ENCODE assay signal across 4 cellular contexts in genomic region chr17:64775701-64776570, GRCh38.
TF ChIP-seq lines count a peak whose summit lies in the region.

No MANE protein-coding gene starts in this region.

TF ChIP-seq in SK-N-SH, 30 proteins besides CTCF, POLR2A, EP300 and RAD21:
- TF ChIP-seq ZBTB33 (IDR thresholded peaks at IDR 0.05; ENCODE audit: borderline replicate concordance, low read depth) (no peak), ELF1 (IDR thresholded peaks at IDR 0.05) (no peak), GABPA (IDR thresholded peaks at IDR 0.05; ENCODE audit: low read depth) (no peak), NRF1 (IDR thresholded peaks at IDR 0.05; ENCODE audit: low read depth, low read length) (no peak), JUND (IDR thresholded peaks at IDR 0.05) (no peak), POLR2AphosphoS5 (IDR thresholded peaks at IDR 0.05; ENCODE audit: low read depth, low read length) (no peak), MAX (IDR thresholded peaks at IDR 0.05; ENCODE audit: low read depth) (no peak), GATA2 (CRISPR knock-in tag; IDR thresholded peaks at IDR 0.05) (no peak), PBX3 (IDR thresholded peaks at IDR 0.05) (no peak), USF2 (IDR thresholded peaks at IDR 0.05; ENCODE audit: borderline replicate concordance, low read depth, low read length) (no peak), SMC3 (IDR thresholded peaks at IDR 0.05; ENCODE audit: low read depth, low read length) (no peak), FOXM1 (IDR thresholded peaks at IDR 0.05; ENCODE audit: low read depth) (no peak), MEF2A (IDR thresholded peaks at IDR 0.05; ENCODE audit: borderline replicate concordance, low read depth) (no peak)
TF ChIP-seq in SK-N-SH: peak in this region for 0.

TF ChIP-seq in SK-N-SH treated with all-trans-retinoic acid at 6 μM for 48 hours, 23 proteins besides CTCF, POLR2A, EP300 and RAD21 (continues in another document):
- no peak for TF ChIP-seq ZNF70 (CRISPR knock-in tag; IDR thresholded peaks at IDR 0.05)
- TF ChIP-seq ARNTL (CRISPR knock-in tag; IDR thresholded peaks at IDR 0.05; ENCODE audit: borderline replicate concordance, low read depth) = no peak
- no peak for TF ChIP-seq ZFP30 (CRISPR knock-in tag; IDR thresholded peaks at IDR 0.05)
- TF ChIP-seq CREB5 (CRISPR knock-in tag; IDR thresholded peaks at IDR 0.05; ENCODE audit: low read depth) = no peak
- TF ChIP-seq ZNF8 (CRISPR knock-in tag; IDR thresholded peaks at IDR 0.05) = no peak
- no peak for TF ChIP-seq PATZ1 (CRISPR knock-in tag; IDR thresholded peaks at IDR 0.05; ENCODE audit: borderline replicate concordance)
- no peak for TF ChIP-seq CSDC2 (CRISPR knock-in tag; IDR thresholded peaks at IDR 0.05)
- TF ChIP-seq TCF4 (CRISPR knock-in tag; IDR thresholded peaks at IDR 0.05; ENCODE audit: borderline replicate concordance) = no peak
- TF ChIP-seq TSHZ2 (CRISPR knock-in tag; IDR thresholded peaks at IDR 0.05) = no peak
- TF ChIP-seq ZC3H10 (CRISPR knock-in tag; IDR thresholded peaks at IDR 0.05) = no peak
- no peak for TF ChIP-seq TOX (CRISPR knock-in tag; IDR thresholded peaks at IDR 0.05; ENCODE audit: borderline replicate concordance)

TF ChIP-seq in IMR-90, 13 proteins besides CTCF, POLR2A, EP300 and RAD21:
- TF ChIP-seq ELK1 (IDR thresholded peaks at IDR 0.05; ENCODE audit: borderline replicate concordance, low read depth, low read length) (no peak), CHD1 (IDR thresholded peaks at IDR 0.05; ENCODE audit: low read depth, low read length) (no peak), NFE2L2 (IDR thresholded peaks at IDR 0.05; ENCODE audit: low read depth, low read length) (no peak), MXI1 (IDR thresholded peaks at IDR 0.05; ENCODE audit: borderline replicate concordance, low read depth, low read length) (no peak), MAFK (IDR thresholded peaks at IDR 0.05; ENCODE audit: low read depth, low read length) (no peak), USF2 (IDR thresholded peaks at IDR 0.05; ENCODE audit: low read depth, low read length) (no peak), SMC3 (IDR thresholded peaks at IDR 0.05; ENCODE audit: low read depth, low read length) (no peak), RCOR1 (IDR thresholded peaks at IDR 0.05; ENCODE audit: insufficient replicate concordance, low read length) (no peak), RFX5 (IDR thresholded peaks at IDR 0.05; ENCODE audit: low read depth, low read length) (no peak), FOS (IDR thresholded peaks at IDR 0.05; ENCODE audit: low read depth, low read length) (no peak), MAZ (IDR thresholded peaks at IDR 0.05; ENCODE audit: borderline replicate concordance, low read depth, low read length) (no peak), BHLHE40 (IDR thresholded peaks at IDR 0.05; ENCODE audit: low read depth, low read length) (no peak), CEBPB (IDR thresholded peaks at IDR 0.05; ENCODE audit: low read depth, low read length) (no peak)

TF ChIP-seq in endothelial cell of umbilical vein, 7 proteins besides CTCF, POLR2A, EP300 and RAD21:
- TF ChIP-seq EZH2 (IDR thresholded peaks at IDR 0.05; ENCODE audit: borderline replicate concordance, low read depth, low read length, severe bottlenecking) (no peak), GATA2 (IDR thresholded peaks at IDR 0.05; ENCODE audit: insufficient read depth, insufficient read length, low read depth, low read length) (no peak), MYC (IDR thresholded peaks at IDR 0.05; ENCODE audit: low read depth, low read length) (no peak), MAX (IDR thresholded peaks at IDR 0.05; ENCODE audit: insufficient read depth, insufficient read length) (no peak), JUN (IDR thresholded peaks at IDR 0.05; ENCODE audit: borderline replicate concordance, insufficient read depth, insufficient read length, low read depth) (no peak), POLR2AphosphoS5 (IDR thresholded peaks at IDR 0.05; ENCODE audit: insufficient read depth, low read depth, low read length) (no peak), FOS (IDR thresholded peaks at IDR 0.05; ENCODE audit: borderline replicate concordance, insufficient read depth, low read length) (no peak)
TF ChIP-seq in endothelial cell of umbilical vein: peak in this region for 0.
